Comparison of ENCODE assay signal across 3 cellular contexts in the genomic region with DNA sequence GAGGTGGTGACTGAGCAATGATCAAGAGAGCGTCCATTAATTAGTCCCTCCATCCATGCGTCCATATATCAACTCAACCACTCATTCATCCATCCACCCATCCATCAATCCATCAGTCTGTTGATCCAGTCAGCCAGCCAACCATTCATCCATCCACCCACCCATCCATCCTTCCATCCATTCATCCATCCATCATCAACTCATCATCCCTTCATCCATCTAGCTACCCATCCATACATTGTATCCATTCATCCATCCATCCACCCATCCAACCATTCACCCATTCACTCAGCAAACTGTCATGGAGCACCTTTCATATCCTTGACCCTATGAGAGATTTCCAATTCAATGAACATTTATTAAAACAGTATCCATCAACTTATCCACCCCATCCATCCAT.
A peak's percentile ranks its signal among the peaks of the same experiment; 100 is the strongest.
TF ChIP-seq lines count a peak whose summit lies in the region.

No MANE protein-coding gene starts in this region.

TF ChIP-seq in HEK293, 187 proteins besides CTCF, POLR2A, EP300 and RAD21:
- TF ChIP-seq ZNF501 (tag by site-specific recombination; IDR thresholded peaks at IDR 0.05) (no peak), ZNF366 (tag by site-specific recombination; conservative IDR thresholded peaks at IDR 0.05) (peak; percentile 84), ZBTB17 (tag by site-specific recombination; IDR thresholded peaks at IDR 0.05) (peak; percentile 57), ZNF571 (tag by site-specific recombination; IDR thresholded peaks at IDR 0.05) (0 out of 2 replicates have a peak, but pooled peaks have one; percentile 32)
TF ChIP-seq in HEK293: peak in this region for 3.

TF ChIP-seq in IMR-90, 13 proteins besides CTCF, POLR2A, EP300 and RAD21:
- no peak for TF ChIP-seq BHLHE40 (IDR thresholded peaks at IDR 0.05; ENCODE audit: low read depth, low read length)
- no peak for TF ChIP-seq NFE2L2 (IDR thresholded peaks at IDR 0.05; ENCODE audit: low read depth, low read length)
- no peak for TF ChIP-seq SMC3 (IDR thresholded peaks at IDR 0.05; ENCODE audit: low read depth, low read length)
- TF ChIP-seq RCOR1 (IDR thresholded peaks at IDR 0.05; ENCODE audit: insufficient replicate concordance, low read length), result no peak
- TF ChIP-seq, protein P1, sequence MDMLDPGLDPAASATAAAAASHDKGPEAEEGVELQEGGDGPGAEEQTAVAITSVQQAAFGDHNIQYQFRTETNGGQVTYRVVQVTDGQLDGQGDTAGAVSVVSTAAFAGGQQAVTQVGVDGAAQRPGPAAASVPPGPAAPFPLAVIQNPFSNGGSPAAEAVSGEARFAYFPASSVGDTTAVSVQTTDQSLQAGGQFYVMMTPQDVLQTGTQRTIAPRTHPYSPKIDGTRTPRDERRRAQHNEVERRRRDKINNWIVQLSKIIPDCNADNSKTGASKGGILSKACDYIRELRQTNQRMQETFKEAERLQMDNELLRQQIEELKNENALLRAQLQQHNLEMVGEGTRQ (IDR thresholded peaks at IDR 0.05; ENCODE audit: low read depth, low read length), result no peak
- no peak for TF ChIP-seq CHD1 (IDR thresholded peaks at IDR 0.05; ENCODE audit: low read depth, low read length)
- no peak for TF ChIP-seq MAFK (IDR thresholded peaks at IDR 0.05; ENCODE audit: low read depth, low read length)
- TF ChIP-seq, protein P2, sequence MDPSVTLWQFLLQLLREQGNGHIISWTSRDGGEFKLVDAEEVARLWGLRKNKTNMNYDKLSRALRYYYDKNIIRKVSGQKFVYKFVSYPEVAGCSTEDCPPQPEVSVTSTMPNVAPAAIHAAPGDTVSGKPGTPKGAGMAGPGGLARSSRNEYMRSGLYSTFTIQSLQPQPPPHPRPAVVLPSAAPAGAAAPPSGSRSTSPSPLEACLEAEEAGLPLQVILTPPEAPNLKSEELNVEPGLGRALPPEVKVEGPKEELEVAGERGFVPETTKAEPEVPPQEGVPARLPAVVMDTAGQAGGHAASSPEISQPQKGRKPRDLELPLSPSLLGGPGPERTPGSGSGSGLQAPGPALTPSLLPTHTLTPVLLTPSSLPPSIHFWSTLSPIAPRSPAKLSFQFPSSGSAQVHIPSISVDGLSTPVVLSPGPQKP (IDR thresholded peaks at IDR 0.05; ENCODE audit: borderline replicate concordance, low read depth, low read length), result no peak
- TF ChIP-seq MAZ (IDR thresholded peaks at IDR 0.05; ENCODE audit: borderline replicate concordance, low read depth, low read length), result no peak
- no peak for TF ChIP-seq CEBPB (IDR thresholded peaks at IDR 0.05; ENCODE audit: low read depth, low read length)
- TF ChIP-seq RFX5 (IDR thresholded peaks at IDR 0.05; ENCODE audit: low read depth, low read length), result no peak
- TF ChIP-seq MXI1 (IDR thresholded peaks at IDR 0.05; ENCODE audit: borderline replicate concordance, low read depth, low read length), result no peak
- TF ChIP-seq FOS (IDR thresholded peaks at IDR 0.05; ENCODE audit: low read depth, low read length), result no peak

TF ChIP-seq in H1, 55 proteins besides CTCF, POLR2A, EP300 and RAD21:
- no peak for TF ChIP-seq MAFK (IDR thresholded peaks at IDR 0.05; ENCODE audit: low read depth, low read length)
- TF ChIP-seq SP1 (IDR thresholded peaks at IDR 0.05; ENCODE audit: low read depth, low read length), result no peak
- TF ChIP-seq GTF2F1 (IDR thresholded peaks at IDR 0.05; ENCODE audit: borderline replicate concordance, low read depth, low read length), result no peak
- TF ChIP-seq RBBP5 (IDR thresholded peaks at IDR 0.05; ENCODE audit: borderline replicate concordance, low read depth, low read length), result no peak
- TF ChIP-seq SIRT6 (IDR thresholded peaks at IDR 0.05; ENCODE audit: low read length), result no peak
- TF ChIP-seq POU5F1 (IDR thresholded peaks at IDR 0.05; ENCODE audit: low read depth, low read length), result no peak
- TF ChIP-seq, protein P3, sequence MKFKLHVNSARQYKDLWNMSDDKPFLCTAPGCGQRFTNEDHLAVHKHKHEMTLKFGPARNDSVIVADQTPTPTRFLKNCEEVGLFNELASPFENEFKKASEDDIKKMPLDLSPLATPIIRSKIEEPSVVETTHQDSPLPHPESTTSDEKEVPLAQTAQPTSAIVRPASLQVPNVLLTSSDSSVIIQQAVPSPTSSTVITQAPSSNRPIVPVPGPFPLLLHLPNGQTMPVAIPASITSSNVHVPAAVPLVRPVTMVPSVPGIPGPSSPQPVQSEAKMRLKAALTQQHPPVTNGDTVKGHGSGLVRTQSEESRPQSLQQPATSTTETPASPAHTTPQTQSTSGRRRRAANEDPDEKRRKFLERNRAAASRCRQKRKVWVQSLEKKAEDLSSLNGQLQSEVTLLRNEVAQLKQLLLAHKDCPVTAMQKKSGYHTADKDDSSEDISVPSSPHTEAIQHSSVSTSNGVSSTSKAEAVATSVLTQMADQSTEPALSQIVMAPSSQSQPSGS (IDR thresholded peaks at IDR 0.05; ENCODE audit: low read length), result no peak
- no peak for TF ChIP-seq BCL11A (IDR thresholded peaks at IDR 0.05; ENCODE audit: low read depth in 2 of 2, low read length in 2 of 2)
- TF ChIP-seq CBX8 (IDR thresholded peaks at IDR 0.05; ENCODE audit: borderline replicate concordance, low read depth, low read length), result no peak
- no peak for TF ChIP-seq RFX5 (IDR thresholded peaks at IDR 0.05; ENCODE audit: borderline replicate concordance, low read depth, low read length)
- TF ChIP-seq CEBPB (IDR thresholded peaks at IDR 0.05; ENCODE audit: low read depth, low read length), result no peak
- TF ChIP-seq NRF1 (IDR thresholded peaks at IDR 0.05; ENCODE audit: low read depth, low read length), result no peak
- no peak for TF ChIP-seq CTBP2 (IDR thresholded peaks at IDR 0.05; ENCODE audit: borderline replicate concordance, insufficient read depth, insufficient read length, low read length)
- TF ChIP-seq KDM1A (IDR thresholded peaks at IDR 0.05; ENCODE audit: borderline replicate concordance, low read length), result no peak
- TF ChIP-seq CBX5 (IDR thresholded peaks at IDR 0.05; ENCODE audit: low read depth, low read length), result no peak
- TF ChIP-seq SIX5 (IDR thresholded peaks at IDR 0.05; ENCODE audit: low read depth, low read length), result no peak
- TF ChIP-seq, protein P4, sequence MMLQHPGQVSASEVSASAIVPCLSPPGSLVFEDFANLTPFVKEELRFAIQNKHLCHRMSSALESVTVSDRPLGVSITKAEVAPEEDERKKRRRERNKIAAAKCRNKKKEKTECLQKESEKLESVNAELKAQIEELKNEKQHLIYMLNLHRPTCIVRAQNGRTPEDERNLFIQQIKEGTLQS (IDR thresholded peaks at IDR 0.05; ENCODE audit: insufficient read depth, low read depth, low read length), result no peak
